Comparison of ENCODE assay signal across 20 cellular contexts in the genomic region with DNA sequence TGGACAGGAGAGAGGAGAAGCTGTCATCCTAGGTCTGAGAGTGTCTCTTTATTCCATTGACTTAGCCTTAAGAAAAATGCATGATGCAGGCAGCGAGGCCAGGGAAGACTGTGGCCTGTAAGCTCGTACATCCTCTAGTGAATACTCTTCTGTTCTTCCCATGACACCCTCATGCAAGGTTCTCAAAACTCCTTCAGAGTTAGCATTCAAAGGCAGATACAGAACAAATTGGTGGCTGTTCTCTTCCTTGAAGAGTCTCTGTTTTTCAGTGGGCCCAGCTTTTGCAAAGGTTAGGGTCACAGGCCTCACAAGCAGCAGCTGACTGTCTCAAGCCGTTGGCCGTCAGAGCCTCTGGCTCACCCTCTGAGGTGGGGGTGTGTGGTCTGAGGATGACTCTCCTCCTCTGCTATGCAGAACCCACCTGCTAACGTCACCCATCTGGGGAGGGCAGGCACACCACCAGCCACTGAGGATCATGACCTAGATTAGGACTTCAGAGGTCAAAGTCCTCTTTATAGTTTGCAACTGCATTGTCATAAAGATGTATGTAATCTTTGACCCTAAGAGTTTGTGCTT. TPM values are rescaled to one million over a fixed set of nuclear protein-coding genes. Genes with fewer than 3 reads are reported as not detected.
"Had no signal": no experiment of that assay in that cellular context is flagged by ENCODE, and none has a peak within 500 bp of the region (broad histone marks: within the 10 kb centered on the region; RNA-seq: fewer than 3 reads in every experiment).

No MANE protein-coding gene starts in this region.

- DNase-seq: activated CD4-positive, alpha-beta T cell treated with anti-CD3 and anti-CD28 coated beads, Interleukin-2, amount 50 U/mL, for 1 hour; activated CD4-positive, CD25-positive, alpha-beta regulatory T cell treated with anti-CD3 and anti-CD28 coated beads, Interleukin-2, amount 50 U/mL, for 72 hours; activated CD8-positive, alpha-beta memory T cell treated with anti-CD3 and anti-CD28 coated beads, Interleukin-2, amount 50 U/mL, for 48 hours; activated naive CD4-positive, alpha-beta T cell treated with Interleukin-2 at 50 U/mL for 16 hours; activated naive CD8-positive, alpha-beta T cell treated with anti-CD3 and anti-CD28 coated beads, Interleukin-2, amount 10 ng/mL, durations not matched to agents 7 days and 5 days; activated T-cell treated with anti-CD3 and anti-CD28 coated beads, Interleukin-2, amount 50 U/mL, for 4 hours; amniotic stem cell; cortex of kidney; endodermal cell; kidney; naive thymus-derived CD8-positive, alpha-beta T cell; stimulated activated naive B cell treated with anti-CD40 and anti-IgM and Interleukin-4, amounts not matched to agents 10 μg/mL and 1 μg/mL and 100 μg/mL, for 72 hours; T-helper 2 cell; transverse colon; uterus had no signal

- H3K27ac ChIP-seq: left lung, right atrium auricular region, skin epidermis, transverse colon, uterus had no signal

- H3K4me1 Mint-ChIP-seq: activated naive CD8-positive, alpha-beta T cell treated with anti-CD3 and anti-CD28 coated beads, Interleukin-2, amount 10 ng/mL, durations not matched to agents 7 days and 5 days; naive thymus-derived CD8-positive, alpha-beta T cell; stimulated activated naive B cell treated with anti-CD40 and anti-IgM and Interleukin-4, amounts not matched to agents 10 μg/mL and 1 μg/mL and 100 μg/mL, for 72 hours had no signal

- H3K27me3 Mint-ChIP-seq: activated naive CD8-positive, alpha-beta T cell treated with anti-CD3 and anti-CD28 coated beads, Interleukin-2, amount 10 ng/mL, durations not matched to agents 7 days and 5 days; stimulated activated naive B cell treated with anti-CD40 and anti-IgM and Interleukin-4, amounts not matched to agents 10 μg/mL and 1 μg/mL and 100 μg/mL, for 72 hours had no signal

- H3K36me3 Mint-ChIP-seq: activated naive CD8-positive, alpha-beta T cell treated with anti-CD3 and anti-CD28 coated beads, Interleukin-2, amount 10 ng/mL, durations not matched to agents 7 days and 5 days; naive thymus-derived CD8-positive, alpha-beta T cell; stimulated activated naive B cell treated with anti-CD40 and anti-IgM and Interleukin-4, amounts not matched to agents 10 μg/mL and 1 μg/mL and 100 μg/mL, for 72 hours had no signal

- H3K27ac Mint-ChIP-seq: activated naive CD8-positive, alpha-beta T cell treated with anti-CD3 and anti-CD28 coated beads, Interleukin-2, amount 10 ng/mL, durations not matched to agents 7 days and 5 days; activated T-helper 2 cell treated with anti-CD3 and anti-CD28 coated beads, Interferon-gamma antibody, Interleukin-2, Interleukin-4, amounts not matched to agents 10 μg/mL and 5 μg/mL and 100 μg/mL, durations not matched to agents 14 hours and 24 hours and 36 hours; endodermal cell; naive thymus-derived CD8-positive, alpha-beta T cell; stimulated activated naive B cell treated with anti-CD40 and anti-IgM and Interleukin-4, amounts not matched to agents 10 μg/mL and 1 μg/mL and 100 μg/mL, for 72 hours had no signal

- H3K4me1 ChIP-seq: left lung, right atrium auricular region, transverse colon, uterus had no signal

- H3K9me3 Mint-ChIP-seq: activated T-cell treated with anti-CD3 and anti-CD28 coated beads, Interleukin-2, amount 50 U/mL, for 4 hours; activated T-helper 2 cell treated with anti-CD3 and anti-CD28 coated beads, Interferon-gamma antibody, Interleukin-2, Interleukin-4, amounts not matched to agents 10 μg/mL and 5 μg/mL and 100 μg/mL, durations not matched to agents 14 hours and 24 hours and 36 hours had no signal

- H3K27me3 ChIP-seq: left lung, right atrium auricular region, transverse colon, uterus had no signal

- H3K4me3 Mint-ChIP-seq: activated naive CD8-positive, alpha-beta T cell treated with anti-CD3 and anti-CD28 coated beads, Interleukin-2, amount 10 ng/mL, durations not matched to agents 7 days and 5 days; activated T-cell treated with anti-CD3 and anti-CD28 coated beads, Interleukin-2, amount 50 U/mL, for 4 hours; endodermal cell; naive thymus-derived CD8-positive, alpha-beta T cell; stimulated activated naive B cell treated with anti-CD40 and anti-IgM and Interleukin-4, amounts not matched to agents 10 μg/mL and 1 μg/mL and 100 μg/mL, for 72 hours had no signal

- H3K36me3 ChIP-seq: left lung, right atrium auricular region, transverse colon, uterus had no signal

- H3K9me3 ChIP-seq: left lung, right atrium auricular region, transverse colon, uterus had no signal

- H3K4me3 ChIP-seq: left lung, lung, right atrium auricular region, skin epidermis, transverse colon, uterus had no signal

- ATAC-seq: activated T-cell treated with anti-CD3 and anti-CD28 coated beads, Interleukin-2, amount 50 U/mL, for 4 hours; left lung; naive thymus-derived CD8-positive, alpha-beta T cell; stimulated activated naive B cell treated with anti-CD40 and anti-IgM and Interleukin-4, amounts not matched to agents 10 μg/mL and 1 μg/mL and 100 μg/mL, for 72 hours had no signal

RNA-seq across cellular contexts. Expression of gene ADCY2, which starts 15.1 kb away (rescaled TPM):
- total RNA-seq: activated naive CD8-positive, alpha-beta T cell treated with anti-CD3 and anti-CD28 coated beads, Interleukin-2, amount 10 ng/mL, durations not matched to agents 7 days and 5 days; activated T-helper 2 cell treated with anti-CD3 and anti-CD28 coated beads, Interferon-gamma antibody, Interleukin-2, Interleukin-4, amounts not matched to agents 10 μg/mL and 5 μg/mL and 100 μg/mL, durations not matched to agents 14 hours and 24 hours and 36 hours; naive thymus-derived CD8-positive, alpha-beta T cell had no signal
- polyA plus RNA-seq: naive thymus-derived CD8-positive, alpha-beta T cell had no signal
